Comparison of ENCODE assay signal across 17 cellular contexts in the genomic region with DNA sequence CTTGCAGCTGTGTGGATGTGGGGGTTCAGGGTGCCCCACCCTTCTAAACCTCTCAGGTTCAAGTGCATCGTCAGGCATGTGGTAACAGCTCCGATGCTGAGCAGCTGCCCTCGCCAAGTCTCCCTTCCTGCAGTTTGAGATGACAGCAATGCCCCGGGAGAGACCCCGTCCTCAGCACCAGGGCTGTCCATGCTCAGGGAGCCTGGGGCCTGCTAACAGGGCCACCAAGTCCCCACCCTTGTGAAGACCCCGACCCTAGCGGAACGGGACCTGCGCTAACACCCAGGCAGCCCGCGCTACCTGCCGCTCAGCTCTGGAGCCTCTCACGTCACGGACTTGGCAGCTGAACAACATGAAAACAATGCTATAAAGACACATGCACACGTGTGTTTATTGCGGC.
"Had no signal": no experiment of that assay in that cellular context is flagged by ENCODE, and none has a peak within 500 bp of the region (broad histone marks: within the 10 kb centered on the region; RNA-seq: fewer than 3 reads in every experiment).

No MANE protein-coding gene starts in this region.

- H3K4me3 ChIP-seq: dorsolateral prefrontal cortex, lung, pancreas, right lobe of liver, suprapubic skin, transverse colon had no signal

- H3K4me1 ChIP-seq: pancreas, right lobe of liver, suprapubic skin, transverse colon had no signal

- H3K36me3 ChIP-seq: neutrophil, pancreas, right lobe of liver, suprapubic skin, transverse colon had no signal

- DNase-seq: effector CD4-positive, alpha-beta T cell; left ventricle myocardium superior; natural killer cell; retina; small intestine; stimulated activated CD4-positive, alpha-beta T cell treated with anti-CD3 and anti-CD28 coated beads, Interleukin-1b, Interleukin-23, amount 100 ng/mL, for 48 hours; stimulated activated CD4-positive, alpha-beta T cell treated with anti-CD3 and anti-CD28 coated beads, Interleukin-4, amount 100 ng/mL, for 1 hour; stimulated activated CD8-positive, alpha-beta memory T cell treated with anti-CD3 and anti-CD28 coated beads, Interleukin-4, amount 100 ng/mL, for 48 hours; stimulated activated naive CD4-positive, alpha-beta T cell; stimulated activated naive CD8-positive, alpha-beta T cell treated with anti-CD3 and anti-CD28 coated beads, Interleukin-15, amount 100 ng/mL, for 72 hours; transverse colon had no signal

- H3K9me3 ChIP-seq: neutrophil, pancreas, right lobe of liver, suprapubic skin, transverse colon had no signal

- H3K27me3 ChIP-seq: dorsolateral prefrontal cortex, neutrophil, pancreas, right lobe of liver, transverse colon had no signal

- H3K27ac ChIP-seq: dorsolateral prefrontal cortex, neutrophil, pancreas, right lobe of liver, suprapubic skin, transverse colon had no signal
